Comparison of ENCODE assay signal across 36 cellular contexts in genomic region chr10:32556996-32557395, GRCh38.
DNase-seq lines count a peak whose midpoint lies in the region; ATAC-seq, FAIRE-seq and TF ChIP-seq lines count a peak whose summit lies in the region.
"Had no signal": no experiment of that assay in that cellular context is flagged by ENCODE, and none has a peak within 500 bp of the region (broad histone marks: within the 10 kb centered on the region; RNA-seq: fewer than 3 reads in every experiment).

No MANE protein-coding gene starts in this region.

- H3K9ac ChIP-seq in HepG2 (ENCODE audit: insufficient read depth, low read depth, low read length) (no peak overlapping the region), IMR-90 (ENCODE audit: low read depth, low read length) (no peak overlapping the region), Loucy (ENCODE audit: low read depth, low read length, poor library complexity, severe bottlenecking) (no peak overlapping the region), K562 (ENCODE audit: insufficient read depth in 1 of 2, low read depth in 2 of 2, low read length in 2 of 2) (no peak overlapping the region)
- H3K9ac ChIP-seq: BLaER1; BLaER1 treated with 17β-estradiol and CSF1 and Interleukin-3, amounts not matched to agents 10 nM and 100 nM had no signal

- H3K23ac ChIP-seq in IMR-90 (ENCODE audit: low read depth, low read length) = no peak overlapping the region

- H3K18ac ChIP-seq in IMR-90 (ENCODE audit: low read depth, low read length) = no peak overlapping the region

- H3K79me1 ChIP-seq in IMR-90 (ENCODE audit: low read depth in 1 of 2, low read length in 2 of 2) = no peaks in the 10 kb centered on the region

- H3K4me3 ChIP-seq in HepG2 (replicated peaks in 1 of 3; ENCODE audit: insufficient read depth in 1 of 3, low read depth in 2 of 3, low read length in 3 of 3) (no peak overlapping the region), right lobe of liver (no peak overlapping the region), IMR-90 (ENCODE audit: insufficient read depth, low read depth, low read length) (no peak overlapping the region), Loucy (ENCODE audit: low read length, poor library complexity, severe bottlenecking) (no peak overlapping the region), K562 (no peak overlapping the region)
- H3K4me3 ChIP-seq: A549; BLaER1; BLaER1 treated with 17β-estradiol and CSF1 and Interleukin-3, amounts not matched to agents 10 nM and 100 nM had no signal

- no peak overlapping the region for H3K4me3 Mint-ChIP-seq in activated T-helper 17 cell treated with anti-CD3 and anti-CD28 coated beads, Interleukin-2, amount 50 U/mL, for 72 hours
- H3K4me3 Mint-ChIP-seq: B cell; CD14-positive monocyte; CD4-positive, alpha-beta memory T cell; CD4-positive, alpha-beta T cell; CD4-positive, CD25-positive, alpha-beta regulatory T cell; CD8-positive, alpha-beta memory T cell; CD8-positive, alpha-beta T cell had no signal

- H3K9me2 ChIP-seq in Loucy (replicated peaks; ENCODE audit: low read depth, low read length) = no peaks in the 10 kb centered on the region

- WGBS in HepG2 (ENCODE audit: low lambda C conversion rate) = 3% methylated on average over 2 of the region's 2 CpGs
- WGBS in right lobe of liver (ENCODE audit: insufficient coverage, low coverage, low lambda C conversion rate, missing lambda C conversion rate) = 90% methylated on average over 2 of the region's 2 CpGs
- no CpG with 5 or more reads among the region's 2 CpGs for WGBS in IMR-90 (ENCODE audit: extremely low coverage in 2 of 2, insufficient read length in 1 of 2), 2 experiments
- WGBS in K562 (ENCODE audit: insufficient coverage, low coverage, missing lambda C conversion rate) = 14% methylated on average over 2 of the region's 2 CpGs

- in situ Hi-C loops in HepG2 (cut with HindIII; ENCODE audit: extremely low pct_ligation_motif_present, low pct_unique_long_range_greater_than_20kb) = no loop called here
- in situ Hi-C loops in IMR-90 (cut with MboI; ENCODE audit: low sequenced_read_pairs) = no loop called here
- in situ Hi-C loops in K562 (cut with MboI) = no loop called here

- TF ChIP-seq EP300 in HepG2 (IDR thresholded peaks at IDR 0.05; ENCODE audit: low read depth in 2 of 2, low read length in 2 of 2) (no peak), HepG2 (CRISPR knock-in tag; IDR thresholded peaks at IDR 0.05; ENCODE audit: borderline replicate concordance) (no peak), K562 (IDR thresholded peaks at IDR 0.05; ENCODE audit: low read length) (no peak)

- H3K27me3 ChIP-seq in HepG2 (ENCODE audit: control insufficient read depth in 1 of 2, insufficient read depth in 2 of 2, low read length in 2 of 2) (no peaks in the 10 kb centered on the region), right lobe of liver (no peaks in the 10 kb centered on the region), IMR-90 (ENCODE audit: control insufficient read depth, insufficient read depth, low read length) (no peaks in the 10 kb centered on the region), Loucy (ENCODE audit: insufficient read depth, low read length, poor library complexity, severe bottlenecking) (no peaks in the 10 kb centered on the region), K562 (ENCODE audit: control insufficient read depth in 2 of 2, insufficient read depth in 2 of 2, low read length in 2 of 2) (no peaks in the 10 kb centered on the region)
- H3K27me3 ChIP-seq: BE2C; BLaER1; BLaER1 treated with 17β-estradiol and CSF1 and Interleukin-3, amounts not matched to agents 10 nM and 100 nM had no signal

- no peak overlapping the region for H2AK9ac ChIP-seq in IMR-90 (replicated peaks; ENCODE audit: low read depth, low read length, poor library complexity)

- no peak overlapping the region for H4K8ac ChIP-seq in IMR-90 (ENCODE audit: low read depth in 2 of 2, low read length in 2 of 2)

- no peak overlapping the region for H2BK5ac ChIP-seq in IMR-90 (ENCODE audit: low read depth, low read length, poor library complexity, severe bottlenecking)

- TF ChIP-seq CTCF in HepG2 (CRISPR knock-in tag; IDR thresholded peaks at IDR 0.05) (no peak), right lobe of liver (IDR thresholded peaks at IDR 0.05) (no peak), IMR-90 (conservative IDR thresholded peaks at IDR 0.05; ENCODE audit: low read depth, low read length) (no peak), Loucy (conservative IDR thresholded peaks at IDR 0.05; ENCODE audit: low read length) (no peak), K562 (IDR thresholded peaks at IDR 0.05 in 2 of 3, conservative IDR thresholded peaks at IDR 0.05 in 1 of 3; ENCODE audit: insufficient read depth in 2 of 3, low read depth in 1 of 3, low read length in 3 of 3) (no peak)

- no peaks in the 10 kb centered on the region for H3K9me1 ChIP-seq in IMR-90 (ENCODE audit: insufficient read depth, low read length)
- no peaks in the 10 kb centered on the region for H3K9me1 ChIP-seq in K562 (ENCODE audit: control insufficient read depth, insufficient read depth, low read length)

- H2BK20ac ChIP-seq in IMR-90 (ENCODE audit: low read depth, low read length) = no peak overlapping the region

- H3K27ac ChIP-seq in HepG2 (ENCODE audit: extremely low read length, insufficient read depth, low read length) = no peak overlapping the region
- no peak overlapping the region for H3K27ac ChIP-seq in right lobe of liver
- no peak overlapping the region for H3K27ac ChIP-seq in IMR-90 (ENCODE audit: insufficient read depth, low read length)
- no peak overlapping the region for H3K27ac ChIP-seq in K562 (ENCODE audit: extremely low read depth, low read depth, low read length)
- H3K27ac ChIP-seq: 22Rv1; A549; BLaER1; BLaER1 treated with 17β-estradiol and CSF1 and Interleukin-3, amounts not matched to agents 10 nM and 100 nM; C4-2B had no signal

- H3K79me2 ChIP-seq in HepG2 (ENCODE audit: insufficient read depth, low read length) (no peaks in the 10 kb centered on the region), Loucy (ENCODE audit: insufficient read depth, low read length) (no peaks in the 10 kb centered on the region), K562 (ENCODE audit: control insufficient read depth, insufficient read depth, low read length) (no peaks in the 10 kb centered on the region)

- H3K36me3 ChIP-seq in HepG2 (replicated peaks in 1 of 2; ENCODE audit: control insufficient read depth in 1 of 2, insufficient read depth in 2 of 2, low read length in 2 of 2) = no peaks in the 10 kb centered on the region
- no peaks in the 10 kb centered on the region for H3K36me3 ChIP-seq in right lobe of liver
- H3K36me3 ChIP-seq in IMR-90 (ENCODE audit: control insufficient read depth, insufficient read depth, low read length) = no peaks in the 10 kb centered on the region
- no peaks in the 10 kb centered on the region for H3K36me3 ChIP-seq in Loucy (ENCODE audit: insufficient read depth, low read length)
- H3K36me3 ChIP-seq in K562 (ENCODE audit: control insufficient read depth, insufficient read depth, low read length) = no peaks in the 10 kb centered on the region
- H3K36me3 ChIP-seq: BE2C; BLaER1 treated with 17β-estradiol and CSF1 and Interleukin-3, amounts not matched to agents 10 nM and 100 nM had no signal

- H2BK15ac ChIP-seq in IMR-90 (ENCODE audit: low read depth, low read length) = no peak overlapping the region

- TF ChIP-seq RAD21 in HepG2 (CRISPR knock-in tag; IDR thresholded peaks at IDR 0.05) (no peak), IMR-90 (IDR thresholded peaks at IDR 0.05; ENCODE audit: low read length) (no peak), K562 (CRISPR knock-in tag; conservative IDR thresholded peaks at IDR 0.05 in 1 of 2, IDR thresholded peaks at IDR 0.05 in 1 of 2) (no peak)

- H4K5ac ChIP-seq in IMR-90 (ENCODE audit: low read depth, low read length) = no peak overlapping the region

- CTCF ChIA-PET in HepG2 (lab: Yijun Ruan, JAX; ENCODE audit: low intra/inter-chr PET ratio, low total read pairs) (no interaction called here), IMR-90 (lab: Yijun Ruan, JAX) (no interaction called here), K562 (lab: Yijun Ruan, JAX; ENCODE audit: low intra/inter-chr PET ratio) (no interaction called here)

- no peak overlapping the region for H4K91ac ChIP-seq in IMR-90 (ENCODE audit: insufficient read depth, low read depth, low read length)

- H3K14ac ChIP-seq in IMR-90 (replicated peaks; ENCODE audit: low read depth, low read length) = no peak overlapping the region

- intact Hi-C loops in HepG2 (cut with micrococcal nuclease; ENCODE audit: unreplicated experiment) = no loop called here
- intact Hi-C loops in right lobe of liver (cut with DNase I) = no loop called here
- intact Hi-C loops in IMR-90 (cut with micrococcal nuclease) = no loop called here
- intact Hi-C loops in K562 (cut with micrococcal nuclease) = no loop called here

- no peak for ATAC-seq in HepG2
- no peak for ATAC-seq in right lobe of liver
- no peak for ATAC-seq in IMR-90 (ENCODE audit: low read depth)
- no peak for ATAC-seq in K562
- ATAC-seq in activated T-helper 17 cell treated with anti-CD3 and anti-CD28 coated beads, Interleukin-2, amount 50 U/mL, for 72 hours (replicated peaks) = no peak
- ATAC-seq: A549; CD8-positive, alpha-beta T cell had no signal

- H3K36me3 Mint-ChIP-seq in activated T-helper 17 cell treated with anti-CD3 and anti-CD28 coated beads, Interleukin-2, amount 50 U/mL, for 72 hours (ENCODE audit: low read depth) = peaks cover 23% of the 10 kb centered on the region

- H3K27ac Mint-ChIP-seq in activated T-helper 17 cell treated with anti-CD3 and anti-CD28 coated beads, Interleukin-2, amount 50 U/mL, for 72 hours = no peak overlapping the region
- H3K27ac Mint-ChIP-seq: B cell; CD14-positive monocyte; CD4-positive, alpha-beta memory T cell; CD4-positive, alpha-beta T cell; CD4-positive, CD25-positive, alpha-beta regulatory T cell; CD8-positive, alpha-beta memory T cell; CD8-positive, alpha-beta T cell had no signal

- H3K4me1 Mint-ChIP-seq in activated T-helper 17 cell treated with anti-CD3 and anti-CD28 coated beads, Interleukin-2, amount 50 U/mL, for 72 hours = peaks cover 13% of the 10 kb centered on the region
- H3K4me1 Mint-ChIP-seq: B cell, CD14-positive monocyte had no signal

- H3K4me1 ChIP-seq in HepG2 (ENCODE audit: insufficient read depth, low read length) = no peaks in the 10 kb centered on the region
- no peaks in the 10 kb centered on the region for H3K4me1 ChIP-seq in right lobe of liver
- no peaks in the 10 kb centered on the region for H3K4me1 ChIP-seq in IMR-90 (ENCODE audit: control insufficient read depth, insufficient read depth, low read length)
- H3K4me1 ChIP-seq in Loucy (ENCODE audit: insufficient read depth, low read length, poor library complexity, severe bottlenecking) = peaks cover 11% of the 10 kb centered on the region
- H3K4me1 ChIP-seq in K562 (replicated peaks in 1 of 2; ENCODE audit: control insufficient read depth in 2 of 2, insufficient read depth in 2 of 2, low read length in 2 of 2) = no peaks in the 10 kb centered on the region; a peak in 1 of 5 replicates
- H3K4me1 ChIP-seq: A549, BE2C, BLaER1, Caco-2 had no signal

- H2BK120ac ChIP-seq in IMR-90 (ENCODE audit: low read depth, low read length) = no peak overlapping the region

- H3K4me2 ChIP-seq in HepG2 (ENCODE audit: low read depth, low read length) = no peak overlapping the region
- no peak overlapping the region for H3K4me2 ChIP-seq in IMR-90 (ENCODE audit: low read depth, low read length)
- no peak overlapping the region for H3K4me2 ChIP-seq in Loucy (ENCODE audit: low read depth, low read length, poor library complexity, severe bottlenecking)
- H3K4me2 ChIP-seq in K562 (ENCODE audit: insufficient read depth, low read length) = no peak overlapping the region
- H3K4me2 ChIP-seq: A549, BLaER1 had no signal

- TF ChIP-seq POLR2A in HepG2 (IDR thresholded peaks at IDR 0.05; ENCODE audit: insufficient read depth in 1 of 2, low read depth in 2 of 2, low read length in 2 of 2) (no peak), right lobe of liver (IDR thresholded peaks at IDR 0.05) (no peak), IMR-90 (IDR thresholded peaks at IDR 0.05; ENCODE audit: low read depth, low read length) (no peak), K562 (conservative IDR thresholded peaks at IDR 0.05) (no peak)

- BruUV-seq in HepG2 (replicated peaks; lab: Mats Ljungman, UMichigan) (no TSS peak), IMR-90 (replicated peaks; lab: Mats Ljungman, UMichigan) (no TSS peak), K562 (replicated peaks; lab: Mats Ljungman, UMichigan) (no TSS peak)

- H2AFZ ChIP-seq in HepG2 (ENCODE audit: low read length) = no peak overlapping the region
- no peak overlapping the region for H2AFZ ChIP-seq in IMR-90 (replicated peaks; ENCODE audit: low read length, poor library complexity)
- H2AFZ ChIP-seq in Loucy (ENCODE audit: low read length) = 0 out of 2 replicates have a peak overlapping the region, but pooled peaks have one; percentile 17
- no peak overlapping the region for H2AFZ ChIP-seq in K562 (ENCODE audit: low read depth, low read length)

- H3K9me3 Mint-ChIP-seq in activated T-helper 17 cell treated with anti-CD3 and anti-CD28 coated beads, Interleukin-2, amount 50 U/mL, for 72 hours = peaks cover 3% of the 10 kb centered on the region
- H3K9me3 Mint-ChIP-seq: CD8-positive, alpha-beta T cell had no signal

- no peaks in the 10 kb centered on the region for H3K27me3 Mint-ChIP-seq in activated T-helper 17 cell treated with anti-CD3 and anti-CD28 coated beads, Interleukin-2, amount 50 U/mL, for 72 hours
- H3K27me3 Mint-ChIP-seq: B cell; CD4-positive, alpha-beta memory T cell; CD4-positive, alpha-beta T cell; CD4-positive, CD25-positive, alpha-beta regulatory T cell; CD8-positive, alpha-beta memory T cell had no signal

- POLR2A ChIA-PET in HepG2 (lab: Yijun Ruan, JAX) = no interaction called here
- POLR2A ChIA-PET in IMR-90 (lab: Charles Lee; ENCODE audit: unreplicated experiment) = no interaction called here
- POLR2A ChIA-PET in K562 (lab: Yijun Ruan, JAX) = no interaction called here

- H2AK5ac ChIP-seq in IMR-90 (ENCODE audit: low read depth, low read length) = no peak overlapping the region

- H4K20me1 ChIP-seq in HepG2 (ENCODE audit: insufficient read depth, low read length) (no peaks in the 10 kb centered on the region), IMR-90 (ENCODE audit: insufficient read depth, low read length) (no peaks in the 10 kb centered on the region), Loucy (ENCODE audit: insufficient read depth, low read length, poor library complexity, severe bottlenecking) (no peaks in the 10 kb centered on the region), K562 (replicated peaks; ENCODE audit: control insufficient read depth, insufficient read depth, low read length) (no peaks in the 10 kb centered on the region)
- H4K20me1 ChIP-seq: BLaER1; BLaER1 treated with 17β-estradiol and CSF1 and Interleukin-3, amounts not matched to agents 10 nM and 100 nM had no signal

- FAIRE-seq in HepG2 (lab: Jason Lieb, UNC) (no peak), K562 (lab: Jason Lieb, UNC) (no peak)
- FAIRE-seq: A204.1, A549, D721Med had no signal

- no peak for DNase-seq in HepG2 (ENCODE audit: low spot score)
- no peak for DNase-seq in right lobe of liver
- no peak for DNase-seq in IMR-90
- no peak for DNase-seq in K562 (ENCODE audit: extremely low read depth in 1 of 4, low spot score in 3 of 4)
- DNase-seq in NCI-H2227 (lab: John Stamatoyannopoulos, UW; ENCODE audit: unreplicated experiment) = no peak
- DNase-seq in A172 (ENCODE audit: low spot score) = no peak
- DNase-seq: 8988T; ACHN; BE2C; C1 segment of cervical spinal cord; Caco-2; Calu3; CD4-positive, alpha-beta memory T cell; CD4-positive, alpha-beta T cell; CD4-positive, CD25-positive, alpha-beta regulatory T cell; CD8-positive, alpha-beta memory T cell; CD8-positive, alpha-beta T cell; COR-L47; DMS 273 treated with DMSO at 0.1 percent for 48 hours; DMS153; DMS53; DMS79; DMS79 treated with DMSO at 0.1 percent for 48 hours; DND-41; EL had no signal

- no peak overlapping the region for H3K56ac ChIP-seq in IMR-90 (ENCODE audit: extremely low read depth, insufficient read depth, low read length)

- dilution Hi-C loops in IMR-90 (cut with HindIII; ENCODE audit: low sequenced_read_pairs, unreplicated experiment) = no loop called here

- no peak overlapping the region for H3K4ac ChIP-seq in IMR-90 (ENCODE audit: low read depth, low read length)

- no peaks in the 10 kb centered on the region for H3K9me3 ChIP-seq in HepG2 (ENCODE audit: low read length)
- no peaks in the 10 kb centered on the region for H3K9me3 ChIP-seq in right lobe of liver
- H3K9me3 ChIP-seq in IMR-90 (ENCODE audit: control insufficient read depth, insufficient read depth, low read length) = no peaks in the 10 kb centered on the region
- H3K9me3 ChIP-seq in Loucy (ENCODE audit: insufficient read depth, low read depth, low read length) = no peaks in the 10 kb centered on the region
- no peaks in the 10 kb centered on the region for H3K9me3 ChIP-seq in K562 (replicated peaks; ENCODE audit: control insufficient read depth, insufficient read depth, low read depth, low read length)
- H3K9me3 ChIP-seq: A549, BE2C, BLaER1, Caco-2 had no signal

- no peaks in the 10 kb centered on the region for H3F3A ChIP-seq in Loucy (ENCODE audit: low read depth)

Comparison
In these comparisons a context has a peak if more than half of its experiments do, and no peak if none do; other contexts are left out.
1. Of the 241 proteins assayed by ChIP-seq in both HepG2 and K562: peak only in HepG2: MAFF and MAFK; only in K562: ZNF512; in both: none; in neither: 238.